1 cellular context compared by ENCODE assay signal in genomic region chrY:12215564-12216022, GRCh38.
TF ChIP-seq lines count a peak whose summit lies in the region.

No MANE protein-coding gene starts in this region.

TF ChIP-seq in HepG2, 621 proteins besides CTCF, POLR2A, EP300 and RAD21 (continued from another document):
- TF ChIP-seq MNT (IDR thresholded peaks at IDR 0.05) (no peak), GABPA (IDR thresholded peaks at IDR 0.05; ENCODE audit: low read depth, low read length) (no peak), GABPA (CRISPR knock-in tag; IDR thresholded peaks at IDR 0.05; ENCODE audit: low read depth) (peak; percentile 21; the same call in 1 of the 2 replicates)
